8 cellular contexts compared by ENCODE assay signal in genomic region chr9:65386699-65387098, GRCh38.
DNase-seq lines count a peak whose midpoint lies in the region; ATAC-seq, FAIRE-seq and TF ChIP-seq lines count a peak whose summit lies in the region.
"Not testable (repeated sequence)": the region's sequence is repeated elsewhere in the genome, so short reads cannot be mapped to it uniquely, and the experiment has no call there.

No MANE protein-coding gene starts in this region.

- not testable (repeated sequence) for FAIRE-seq in HepG2 (lab: Jason Lieb, UNC)

- intact Hi-C loops in HepG2 (cut with micrococcal nuclease; ENCODE audit: unreplicated experiment): not testable (repeated sequence)

- POLR2A ChIA-PET in HepG2 (lab: Yijun Ruan, JAX): not testable (repeated sequence)

- peak; percentile 26 for DNase-seq in GM04503 (ENCODE audit: low read depth)
- peak; percentile 73 for DNase-seq in RKO (ENCODE audit: low spot score)
- peak; percentile 76 to 80 for DNase-seq in activated T-cell treated with anti-CD3 and anti-CD28 coated beads, Interleukin-2, amount 50 U/mL, for 48 hours
- DNase-seq in endodermal cell: peak; percentile 88
- DNase-seq in HepG2 (ENCODE audit: low spot score): peak; percentile 65
- peak; percentile 54 for DNase-seq in skeletal muscle cell (ENCODE audit: low read depth)
- peak; percentile 32 for DNase-seq in thoracic aorta (ENCODE audit: low spot score)

- peak; percentile 92 for ATAC-seq in HG02798 (IDR thresholded peaks at IDR 0.05; ENCODE audit: poor library complexity, unreplicated experiment)
- ATAC-seq in HepG2: peak; percentile 79
- not testable (repeated sequence) for ATAC-seq in thoracic aorta (ENCODE audit: insufficient number of reproducible peaks, low FRiP score, low read depth)

- TSS peak; percentile 99 for BruUV-seq in HepG2 (replicated peaks; lab: Mats Ljungman, UMichigan)

- not testable (repeated sequence) for H3K4me3 Mint-ChIP-seq in endodermal cell

- not testable (repeated sequence) for H3K27ac ChIP-seq in endodermal cell (ENCODE audit: low read depth, low read length); HepG2 (ENCODE audit: extremely low read length, insufficient read depth, low read length); thoracic aorta

- in situ Hi-C loops in HepG2 (cut with HindIII; ENCODE audit: extremely low pct_ligation_motif_present, low pct_unique_long_range_greater_than_20kb): not testable (repeated sequence)

- TF ChIP-seq POLR2A in HepG2 (IDR thresholded peaks at IDR 0.05; ENCODE audit: insufficient read depth in 1 of 2, low read depth in 2 of 2, low read length in 2 of 2): 0 out of 4 replicates have a peak, but pooled peaks of 1 of the 2 experiments have one; percentile 16

- TF ChIP-seq EP300 in HepG2 (IDR thresholded peaks at IDR 0.05; ENCODE audit: low read depth in 2 of 2, low read length in 2 of 2); HepG2 (CRISPR knock-in tag; IDR thresholded peaks at IDR 0.05; ENCODE audit: borderline replicate concordance): not testable (repeated sequence)

- TF ChIP-seq RAD21 in HepG2 (CRISPR knock-in tag; IDR thresholded peaks at IDR 0.05): not testable (repeated sequence)

- CTCF ChIA-PET in HepG2 (lab: Yijun Ruan, JAX; ENCODE audit: low intra/inter-chr PET ratio, low total read pairs): not testable (repeated sequence)

- 75 to 83% methylated on average over 13 to 28 of the region's 28 CpGs for WGBS in endodermal cell (ENCODE audit: insufficient coverage in 1 of 2, insufficient read length in 1 of 2), 2 experiments
- WGBS in HepG2 (ENCODE audit: low lambda C conversion rate): 54% methylated on average over 26 of the region's 28 CpGs

- not testable (repeated sequence) for H3K36me3 Mint-ChIP-seq in endodermal cell (ENCODE audit: low read depth)

- H3K4me1 ChIP-seq in endodermal cell (ENCODE audit: control insufficient read depth, insufficient read depth, low read length); HepG2 (ENCODE audit: insufficient read depth, low read length); thoracic aorta (ENCODE audit: control insufficient read depth in 1 of 2, low read depth in 2 of 2): not testable (repeated sequence)

- H3K4me3 ChIP-seq in endodermal cell (ENCODE audit: low read length): not testable (repeated sequence)
- H3K4me3 ChIP-seq in HepG2 (replicated peaks in 1 of 3; ENCODE audit: insufficient read depth in 1 of 3, low read depth in 2 of 3, low read length in 3 of 3) (peak overlapping the region; percentile 18 to 52 (median 37); a peak in 4 of 6 replicates), skeletal muscle cell (ENCODE audit: low read depth, low read length) (peak overlapping the region; percentile 42), thoracic aorta (peak overlapping the region; percentile 61)

- not testable (repeated sequence) for H3K27me3 ChIP-seq in endodermal cell (ENCODE audit: control insufficient read depth, insufficient read depth, low read length, poor library complexity, severe bottlenecking); HepG2 (ENCODE audit: control insufficient read depth in 1 of 2, insufficient read depth in 2 of 2, low read length in 2 of 2); thoracic aorta (replicated peaks; ENCODE audit: insufficient read depth)

- H3K9me3 Mint-ChIP-seq in endodermal cell: peaks cover 72% of the 10 kb centered on the region

- H3K79me2 ChIP-seq in HepG2 (ENCODE audit: insufficient read depth, low read length): not testable (repeated sequence)

- not testable (repeated sequence) for H3K4me1 Mint-ChIP-seq in endodermal cell

- not testable (repeated sequence) for H3K9me3 ChIP-seq in endodermal cell (ENCODE audit: control insufficient read depth, low read length); HepG2 (ENCODE audit: low read length); thoracic aorta

- 0 out of 2 replicates have a peak overlapping the region, but pooled peaks have one; percentile 39 for H3K4me2 ChIP-seq in HepG2 (ENCODE audit: low read depth, low read length)

- not testable (repeated sequence) for H3K9ac ChIP-seq in endodermal cell (ENCODE audit: extremely low read depth, low read length, poor library complexity, severe bottlenecking); HepG2 (ENCODE audit: insufficient read depth, low read depth, low read length)

- not testable (repeated sequence) for TF ChIP-seq CTCF in endodermal cell (conservative IDR thresholded peaks at IDR 0.05); HepG2 (CRISPR knock-in tag; IDR thresholded peaks at IDR 0.05); thoracic aorta (IDR thresholded peaks at IDR 0.05)

- H4K20me1 ChIP-seq in HepG2 (ENCODE audit: insufficient read depth, low read length): not testable (repeated sequence)

- H3K36me3 ChIP-seq in endodermal cell (ENCODE audit: control insufficient read depth, insufficient read depth, low read length); HepG2 (replicated peaks in 1 of 2; ENCODE audit: control insufficient read depth in 1 of 2, insufficient read depth in 2 of 2, low read length in 2 of 2); thoracic aorta: not testable (repeated sequence)

- not testable (repeated sequence) for H2AFZ ChIP-seq in HepG2 (ENCODE audit: low read length)

- H3K27me3 Mint-ChIP-seq in endodermal cell (ENCODE audit: insufficient read depth): not testable (repeated sequence)

- not testable (repeated sequence) for H3K27ac Mint-ChIP-seq in endodermal cell

TF ChIP-seq in HepG2, 621 proteins besides CTCF, POLR2A, EP300 and RAD21:
- TF ChIP-seq RBFOX2 (IDR thresholded peaks at IDR 0.05; ENCODE audit: low read depth, low read length) (peak; percentile 53; the same call in 1 of the 2 replicates), YY1 (IDR thresholded peaks at IDR 0.05; ENCODE audit: insufficient read depth, insufficient replicate concordance, low read depth, low read length) (peak; percentile 54), HNRNPLL (IDR thresholded peaks at IDR 0.05; ENCODE audit: low read depth, low read length, poor library complexity, severe bottlenecking) (peak; percentile 19)

Comparison
In these comparisons a context has a peak if more than half of its experiments do, and no peak if none do; other contexts are left out.
1. DNase-seq: peak in every context shown above with its lines; median percentile 88 in endodermal cell; 78 in activated T-cell treated with anti-CD3 and anti-CD28 coated beads, Interleukin-2, amount 50 U/mL, for 48 hours; 73 in RKO; 65 in HepG2; 54 in skeletal muscle cell; 32 in thoracic aorta; 26 in GM04503.